ENCODE assay signal across 21 cellular contexts in the genomic region with DNA sequence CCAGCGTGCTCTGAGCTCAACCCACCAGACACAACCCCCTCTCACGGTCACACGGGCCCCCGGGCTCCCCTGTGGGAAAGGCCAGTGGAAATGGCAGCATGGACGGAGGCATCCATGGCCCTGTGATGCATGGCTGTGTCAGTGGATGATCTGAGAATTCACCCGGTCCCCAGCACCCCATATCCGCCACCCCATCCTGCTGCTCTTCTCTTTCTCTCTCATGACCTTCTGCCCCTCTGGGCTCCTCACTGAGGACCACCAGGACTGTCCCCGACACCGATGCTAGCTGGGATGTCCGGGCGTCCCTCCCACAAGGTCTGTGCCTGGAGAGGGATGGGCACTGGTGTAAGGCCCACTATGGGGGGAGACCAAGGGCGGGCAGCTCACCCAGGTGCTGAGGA.
A peak's percentile ranks its signal among the peaks of the same experiment; 100 is the strongest.
DNase-seq lines count a peak whose midpoint lies in the region; ATAC-seq and TF ChIP-seq lines count a peak whose summit lies in the region.
"Had no signal": no experiment of that assay in that cellular context is flagged by ENCODE, and none has a peak within 500 bp of the region (broad histone marks: within the 10 kb centered on the region; RNA-seq: fewer than 3 reads in every experiment).

No MANE protein-coding gene starts in this region.

- H3K4me3 Mint-ChIP-seq in Calu3 (ENCODE audit: low read depth, unreplicated experiment): no peak overlapping the region
- no peak overlapping the region for H3K4me3 Mint-ChIP-seq in chondrocyte (ENCODE audit: unreplicated experiment)
- H3K4me3 Mint-ChIP-seq: B cell; CD14-positive monocyte; CD8-positive, alpha-beta memory T cell had no signal

- H3K27ac ChIP-seq in RWPE1 (0 out of 2 replicates have a peak overlapping the region, but pooled peaks have one; percentile 15), spleen (no peak overlapping the region)
- H3K27ac ChIP-seq: Peyer's patch had no signal

- H3K9me3 Mint-ChIP-seq in Calu3 (ENCODE audit: low read depth, unreplicated experiment): no peaks in the 10 kb centered on the region
- peaks cover 3% of the 10 kb centered on the region for H3K9me3 Mint-ChIP-seq in chondrocyte (ENCODE audit: low read depth)
- H3K9me3 Mint-ChIP-seq: CD8-positive, alpha-beta memory T cell had no signal

- H3K4me1 Mint-ChIP-seq in Calu3 (ENCODE audit: low read depth, unreplicated experiment): peaks cover 24% of the 10 kb centered on the region
- no peaks in the 10 kb centered on the region for H3K4me1 Mint-ChIP-seq in chondrocyte (ENCODE audit: low read depth)
- H3K4me1 Mint-ChIP-seq: CD8-positive, alpha-beta memory T cell had no signal

- no peaks in the 10 kb centered on the region for H3K27me3 ChIP-seq in spleen (replicated peaks in 1 of 7)
- H3K27me3 ChIP-seq: Peyer's patch had no signal

- CTCF ChIA-PET in Calu3 (lab: Charles Lee): no interaction called here
- CTCF ChIA-PET in RWPE1 (lab: Yijun Ruan, JAX): no interaction called here

- no peak for TF ChIP-seq CTCF in Calu3 (IDR thresholded peaks at IDR 0.05; ENCODE audit: unreplicated experiment)
- TF ChIP-seq CTCF in RWPE1 (conservative IDR thresholded peaks at IDR 0.05; ENCODE audit: low read depth): no peak
- TF ChIP-seq CTCF in chondrocyte (IDR thresholded peaks at IDR 0.05): no peak
- TF ChIP-seq CTCF in spleen (IDR thresholded peaks at IDR 0.05 in 8 of 11, conservative IDR thresholded peaks at IDR 0.05 in 3 of 11): no peak

- no peak for TF ChIP-seq POLR2A in spleen (IDR thresholded peaks at IDR 0.05)

- H3K27ac Mint-ChIP-seq in Calu3 (ENCODE audit: unreplicated experiment) (peak overlapping the region; percentile 6), chondrocyte (ENCODE audit: unreplicated experiment) (no peak overlapping the region)
- H3K27ac Mint-ChIP-seq: B cell; CD8-positive, alpha-beta memory T cell had no signal

- WGBS in spleen, 5 donors: 81 to 92% (median 86%) methylated on average over 12 of the region's 12 CpGs

- H3K9me3 ChIP-seq in spleen: peaks cover 0 to 9% (median 5%) of the 10 kb centered on the region in 8 donors
- H3K9me3 ChIP-seq: Peyer's patch, SK-N-SH had no signal

- H3K36me3 ChIP-seq in spleen: no peaks in the 10 kb centered on the region
- H3K36me3 ChIP-seq: Peyer's patch had no signal

- no peak for DNase-seq in Calu3
- no peak for DNase-seq in RWPE1 (ENCODE audit: low spot score)
- peak; percentile 76 for DNase-seq in chondrocyte (ENCODE audit: low spot score)
- peak; percentile 58 for DNase-seq in spleen
- DNase-seq in KBM-7: no peak
- DNase-seq: CD8-positive, alpha-beta memory T cell; DMS79 treated with DMSO at 0.1 percent for 48 hours; GF-D8; KG1; NCI-H1048; NCI-H1417; NCI-H1694; NCI-H2029 treated with DMSO at 0.1 percent for 48 hours; NCI-H69; OCI-M1; SK-N-SH had no signal

- in situ Hi-C loops in KBM-7 (cut with MboI; ENCODE audit: low pct_unique_long_range_greater_than_20kb, low sequenced_read_pairs): no loop called here

- H3K36me3 Mint-ChIP-seq in Calu3 (ENCODE audit: insufficient read depth, unreplicated experiment): peaks cover 13% of the 10 kb centered on the region
- H3K36me3 Mint-ChIP-seq in chondrocyte (ENCODE audit: low read depth): no peaks in the 10 kb centered on the region
- H3K36me3 Mint-ChIP-seq: CD14-positive monocyte; CD8-positive, alpha-beta memory T cell had no signal

- H3K27me3 Mint-ChIP-seq in Calu3 (ENCODE audit: unreplicated experiment): peaks cover 11% of the 10 kb centered on the region
- H3K27me3 Mint-ChIP-seq in chondrocyte (ENCODE audit: low read depth): peaks cover 8% of the 10 kb centered on the region

- BruUV-seq in Calu3 (replicated peaks; lab: Mats Ljungman, UMichigan): no TSS peak

- POLR2A ChIA-PET in RWPE1 (lab: Yijun Ruan, JAX; ENCODE audit: low non-redundant PET): no interaction called here

- no peak overlapping the region for H3K4me3 ChIP-seq in spleen
- H3K4me3 ChIP-seq: Peyer's patch had no signal

- H3K4me1 ChIP-seq in spleen: peaks cover 0 to 4% (median 0%) of the 10 kb centered on the region in 6 donors

- ATAC-seq in GM19035 (IDR thresholded peaks at IDR 0.05; ENCODE audit: unreplicated experiment) (no peak), HG02759 (IDR thresholded peaks at IDR 0.05; ENCODE audit: unreplicated experiment) (no peak)

- intact Hi-C loops in Calu3 (cut with micrococcal nuclease; ENCODE audit: unreplicated experiment): no loop called here
- intact Hi-C loops in spleen (cut with DNase I; ENCODE audit: low total_unique reads): no loop called here

Comparison
In these comparisons a context has a peak if more than half of its experiments do, and no peak if none do; other contexts are left out.
1. DNase-seq: peak in chondrocyte (single experiment) and spleen (single experiment); none in Calu3 (single experiment), RWPE1 (single experiment) and KBM-7 (single experiment).